8 cellular contexts compared by ENCODE assay signal in genomic region chr11:68314203-68314885, GRCh38. TPM values are rescaled to one million over a fixed set of nuclear protein-coding genes. Genes with fewer than 3 reads are reported as not detected.
DNase-seq lines count a peak whose midpoint lies in the region; ATAC-seq, FAIRE-seq and TF ChIP-seq lines count a peak whose summit lies in the region.

No MANE protein-coding gene starts in this region.

- peaks cover 2% of the 10 kb centered on the region for H3K27me3 Mint-ChIP-seq in activated CD4-positive, alpha-beta T cell treated with anti-CD3 and anti-CD28 coated beads, Interleukin-2, amount 10 ng/mL, durations not matched to agents 24 days and 14 days
- H3K27me3 Mint-ChIP-seq in activated T-helper 2 cell treated with anti-CD3 and anti-CD28 coated beads, Interferon-gamma antibody, Interleukin-2, Interleukin-4, amounts not matched to agents 10 μg/mL and 5 μg/mL and 100 μg/mL, durations not matched to agents 14 hours and 24 hours and 36 hours (ENCODE audit: low read depth), result peaks cover 26% of the 10 kb centered on the region

- H3K36me3 ChIP-seq in kidney (ENCODE audit: control insufficient read depth in 1 of 2, insufficient read depth in 2 of 2, low read length in 2 of 2) (no peaks in the 10 kb centered on the region), thyroid gland (no peaks in the 10 kb centered on the region)

- intact Hi-C loops in activated CD4-positive, alpha-beta T cell treated with anti-CD3 and anti-CD28 coated beads, Interleukin-2, amount 10 ng/mL, durations not matched to agents 24 days and 14 days (cut with micrococcal nuclease), result loop anchor here (10.0 kb wide), 1 partner anchor 70 kb away; no protein-coding TSS in a partner anchor
- intact Hi-C loops in activated T-helper 2 cell treated with anti-CD3 and anti-CD28 coated beads, Interferon-gamma antibody, Interleukin-2, Interleukin-4, amounts not matched to agents 10 μg/mL and 5 μg/mL and 100 μg/mL, durations not matched to agents 14 hours and 24 hours and 36 hours (cut with micrococcal nuclease), result loop anchor here (5.0 kb wide), 1 partner anchor 68 kb away; no protein-coding TSS in a partner anchor
- intact Hi-C loops in kidney (cut with DNase I) (loop anchor here (10.0 kb wide), 1 partner anchor 70 kb away; no protein-coding TSS in a partner anchor), thyroid gland (cut with DNase I) (loop anchor here (5.0 kb wide), 1 partner anchor 68 kb away; no protein-coding TSS in a partner anchor), lower leg skin (cut with DNase I; ENCODE audit: low total_unique reads) (no loop called here)

- H3K4me3 ChIP-seq in kidney (ENCODE audit: low read length in 2 of 2) (peak overlapping the region; percentile 61 to 67), thyroid gland (replicated peaks in 1 of 3) (peak overlapping the region in 1 of 3 donors; percentile 65), lower leg skin (ENCODE audit: low read depth, poor library complexity, severe bottlenecking) (no peak overlapping the region)

- no peak for DNase-seq in activated CD4-positive, alpha-beta T cell treated with anti-CD3 and anti-CD28 coated beads, Interleukin-2, amount 10 ng/mL, durations not matched to agents 24 days and 14 days
- DNase-seq in activated CD4-positive, alpha-beta T cell treated with anti-CD3 and anti-CD28 coated beads, Interleukin-2, amount 50 U/mL, for 4 hours, result no peak
- DNase-seq in activated T-helper 2 cell treated with anti-CD3 and anti-CD28 coated beads, Interferon-gamma antibody, Interleukin-2, Interleukin-4, amounts not matched to agents 10 μg/mL and 5 μg/mL and 100 μg/mL, durations not matched to agents 14 hours and 24 hours and 36 hours (ENCODE audit: low spot score), result no peak
- DNase-seq in kidney (no peak), thyroid gland (no peak), lower leg skin (ENCODE audit: low spot score in 2 of 2) (no peak)
- no peak for DNase-seq in activated effector memory CD4-positive, alpha-beta T cell treated with Interleukin-2 at 50 U/mL for 16 hours

- TF ChIP-seq CTCF in kidney (IDR thresholded peaks at IDR 0.05; ENCODE audit: borderline replicate concordance, extremely low read depth, insufficient read depth) (no peak), thyroid gland (IDR thresholded peaks at IDR 0.05) (no peak), lower leg skin (IDR thresholded peaks at IDR 0.05) (no peak)

- H3K4me3 Mint-ChIP-seq in activated CD4-positive, alpha-beta T cell treated with anti-CD3 and anti-CD28 coated beads, Interleukin-2, amount 10 ng/mL, durations not matched to agents 24 days and 14 days, result peak overlapping the region; percentile 93
- H3K4me3 Mint-ChIP-seq in activated T-helper 2 cell treated with anti-CD3 and anti-CD28 coated beads, Interferon-gamma antibody, Interleukin-2, Interleukin-4, amounts not matched to agents 10 μg/mL and 5 μg/mL and 100 μg/mL, durations not matched to agents 14 hours and 24 hours and 36 hours (ENCODE audit: low read depth), result peak overlapping the region; percentile 84

- no peaks in the 10 kb centered on the region for H3K36me3 Mint-ChIP-seq in activated CD4-positive, alpha-beta T cell treated with anti-CD3 and anti-CD28 coated beads, Interleukin-2, amount 10 ng/mL, durations not matched to agents 24 days and 14 days (ENCODE audit: low read depth)
- H3K36me3 Mint-ChIP-seq in activated T-helper 2 cell treated with anti-CD3 and anti-CD28 coated beads, Interferon-gamma antibody, Interleukin-2, Interleukin-4, amounts not matched to agents 10 μg/mL and 5 μg/mL and 100 μg/mL, durations not matched to agents 14 hours and 24 hours and 36 hours (ENCODE audit: low read depth), result no peaks in the 10 kb centered on the region

- H3K9ac ChIP-seq in kidney (ENCODE audit: low read length in 2 of 2), result peak overlapping the region; percentile 59 to 77

- H3K9me3 ChIP-seq in kidney (ENCODE audit: control insufficient read depth in 1 of 2, low read length in 2 of 2), result no peaks in the 10 kb centered on the region
- no peaks in the 10 kb centered on the region for H3K9me3 ChIP-seq in thyroid gland

- WGBS in thyroid gland, 2 donors, result 36 to 37% methylated on average over 14 to 17 of the region's 17 CpGs
- WGBS in lower leg skin, 2 donors, result 23 to 38% methylated on average over 17 of the region's 17 CpGs

- no peaks in the 10 kb centered on the region for H3K9me3 Mint-ChIP-seq in activated CD4-positive, alpha-beta T cell treated with anti-CD3 and anti-CD28 coated beads, Interleukin-2, amount 10 ng/mL, durations not matched to agents 24 days and 14 days
- no peaks in the 10 kb centered on the region for H3K9me3 Mint-ChIP-seq in activated T-helper 2 cell treated with anti-CD3 and anti-CD28 coated beads, Interferon-gamma antibody, Interleukin-2, Interleukin-4, amounts not matched to agents 10 μg/mL and 5 μg/mL and 100 μg/mL, durations not matched to agents 14 hours and 24 hours and 36 hours

- H3K4me1 Mint-ChIP-seq in activated CD4-positive, alpha-beta T cell treated with anti-CD3 and anti-CD28 coated beads, Interleukin-2, amount 10 ng/mL, durations not matched to agents 24 days and 14 days, result peaks cover 37% of the 10 kb centered on the region
- H3K4me1 Mint-ChIP-seq in activated T-helper 2 cell treated with anti-CD3 and anti-CD28 coated beads, Interferon-gamma antibody, Interleukin-2, Interleukin-4, amounts not matched to agents 10 μg/mL and 5 μg/mL and 100 μg/mL, durations not matched to agents 14 hours and 24 hours and 36 hours (ENCODE audit: low read depth), result peaks cover 25% of the 10 kb centered on the region

- no peak for ATAC-seq in GM21381 (IDR thresholded peaks at IDR 0.05; ENCODE audit: unreplicated experiment)

- H3K27ac ChIP-seq in kidney (ENCODE audit: low read depth in 2 of 2, low read length in 2 of 2) (peak overlapping the region; percentile 84 to 88), thyroid gland (peak overlapping the region; percentile 76 to 92 (median 82))

- H3K27ac Mint-ChIP-seq in activated CD4-positive, alpha-beta T cell treated with anti-CD3 and anti-CD28 coated beads, Interleukin-2, amount 10 ng/mL, durations not matched to agents 24 days and 14 days, result no peak overlapping the region
- no peak overlapping the region for H3K27ac Mint-ChIP-seq in activated T-helper 2 cell treated with anti-CD3 and anti-CD28 coated beads, Interferon-gamma antibody, Interleukin-2, Interleukin-4, amounts not matched to agents 10 μg/mL and 5 μg/mL and 100 μg/mL, durations not matched to agents 14 hours and 24 hours and 36 hours

- no peak for FAIRE-seq in kidney (lab: Jason Lieb, UNC)

- no peak for TF ChIP-seq POLR2A in thyroid gland (IDR thresholded peaks at IDR 0.05)
- TF ChIP-seq POLR2A in lower leg skin (IDR thresholded peaks at IDR 0.05), result no peak

- H3K4me1 ChIP-seq in kidney (ENCODE audit: control insufficient read depth in 1 of 2, insufficient read depth in 1 of 2, low read depth in 1 of 2, low read length in 2 of 2) (peaks cover 15 to 33% of the 10 kb centered on the region in 2 donors), thyroid gland (peaks cover 44 to 46% of the 10 kb centered on the region in 2 donors)

- H3K27me3 ChIP-seq in thyroid gland, result no peaks in the 10 kb centered on the region

RNA-seq across cellular contexts. Expression of gene LRP5, which starts 2.0 kb away (rescaled TPM):
- 23.8 and 33.8 TPM in 2 replicates for total RNA-seq in activated CD4-positive, alpha-beta T cell treated with anti-CD3 and anti-CD28 coated beads, Interleukin-2, amount 10 ng/mL, durations not matched to agents 24 days and 14 days
- 9.4 and 11.1 TPM in 2 replicates for total RNA-seq in activated T-helper 2 cell treated with anti-CD3 and anti-CD28 coated beads, Interferon-gamma antibody, Interleukin-2, Interleukin-4, amounts not matched to agents 10 μg/mL and 5 μg/mL and 100 μg/mL, durations not matched to agents 14 hours and 24 hours and 36 hours
- 71.3 TPM for total RNA-seq in kidney
- 55.4 TPM for polyA plus RNA-seq in kidney (ENCODE audit: insufficient read depth, low read depth, low replicate concordance)
- 10 to 100 TPM; 45.8 to 75.5 (median 54.3) TPM for total RNA-seq in thyroid gland
- total RNA-seq in lower leg skin, result 10 to 100 TPM; 25.0 to 53.5 (median 29.3) TPM

RNA-seq across cellular contexts. Expression of gene C11orf24, which starts 42.6 kb away (rescaled TPM):
- total RNA-seq in activated CD4-positive, alpha-beta T cell treated with anti-CD3 and anti-CD28 coated beads, Interleukin-2, amount 10 ng/mL, durations not matched to agents 24 days and 14 days, result 38.0 and 43.2 TPM in 2 replicates
- 32.7 and 34.2 TPM in 2 replicates for total RNA-seq in activated T-helper 2 cell treated with anti-CD3 and anti-CD28 coated beads, Interferon-gamma antibody, Interleukin-2, Interleukin-4, amounts not matched to agents 10 μg/mL and 5 μg/mL and 100 μg/mL, durations not matched to agents 14 hours and 24 hours and 36 hours
- total RNA-seq in kidney, result 31.7 TPM
- 18.6 TPM for polyA plus RNA-seq in kidney (ENCODE audit: insufficient read depth, low read depth, low replicate concordance)
- total RNA-seq in thyroid gland, result 10 to 100 TPM; 12.4 to 28.3 (median 24.4) TPM
- total RNA-seq in lower leg skin, result 10 to 100 TPM; 12.5 to 37.8 (median 16.2) TPM
